ENCODE assay signal across 9 cellular contexts in the genomic region with DNA sequence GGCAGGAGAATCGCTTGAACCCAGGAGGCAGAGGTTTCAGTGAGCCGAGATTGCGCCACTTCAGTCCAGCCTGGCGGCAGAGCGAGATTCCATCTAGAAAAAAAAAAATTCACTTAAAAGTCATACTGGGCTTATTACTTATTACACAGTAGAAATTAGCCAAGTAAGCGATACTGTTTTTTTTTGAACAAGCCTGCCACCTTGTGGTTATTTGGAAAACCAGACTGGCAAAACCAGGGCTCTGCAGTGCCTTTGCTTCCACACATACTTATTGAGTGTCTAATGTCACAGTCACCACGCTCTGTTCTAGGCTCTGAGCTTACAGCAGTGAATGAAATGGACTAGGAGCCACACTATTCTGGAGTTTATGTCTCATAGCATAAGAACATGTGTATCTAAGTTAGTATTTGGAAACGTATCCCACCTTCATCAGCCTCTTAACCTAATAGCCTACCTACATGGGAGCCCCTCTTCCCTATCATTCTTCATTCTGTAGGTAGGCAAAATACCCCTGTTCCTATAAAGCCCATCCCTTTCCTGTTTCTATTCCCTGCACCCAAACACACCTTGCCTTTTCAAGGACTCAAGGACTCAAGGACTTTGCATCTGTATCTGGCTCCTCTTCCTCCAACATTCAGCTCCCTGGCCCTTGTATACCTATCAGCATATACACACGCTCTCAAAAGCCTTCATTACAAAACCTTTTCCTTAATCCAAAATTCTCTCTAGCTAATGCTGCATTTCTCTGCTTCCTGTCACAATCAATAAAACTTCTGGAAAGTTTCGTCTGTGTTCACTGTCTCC. TPM values are rescaled to one million over a fixed set of nuclear protein-coding genes. Genes with fewer than 3 reads are reported as not detected.
DNase-seq lines count a peak whose midpoint lies in the region; ATAC-seq and TF ChIP-seq lines count a peak whose summit lies in the region.
"Had no signal": no experiment of that assay in that cellular context is flagged by ENCODE, and none has a peak within 500 bp of the region (broad histone marks: within the 10 kb centered on the region; RNA-seq: fewer than 3 reads in every experiment).

No MANE protein-coding gene starts in this region.

- H3K27me3 ChIP-seq in DND-41 (ENCODE audit: insufficient read depth, low read length, poor library complexity), result no peaks in the 10 kb centered on the region
- no peaks in the 10 kb centered on the region for H3K27me3 ChIP-seq in OCI-LY1 (ENCODE audit: insufficient read depth, low read length)
- no peaks in the 10 kb centered on the region for H3K27me3 ChIP-seq in colonic mucosa
- H3K27me3 ChIP-seq in right lobe of liver, result no peaks in the 10 kb centered on the region
- no peaks in the 10 kb centered on the region for H3K27me3 ChIP-seq in CD8-positive, alpha-beta memory T cell (ENCODE audit: insufficient read depth, low read length, poor library complexity, severe bottlenecking)

- H3K27me3 Mint-ChIP-seq in CD8-positive, alpha-beta memory T cell, result peaks cover 0 to 7% of the 10 kb centered on the region in 2 donors

- no peaks in the 10 kb centered on the region for H3F3A ChIP-seq in OCI-LY1 (ENCODE audit: insufficient read depth, low read length)

- no peaks in the 10 kb centered on the region for H3K36me3 ChIP-seq in DND-41 (ENCODE audit: insufficient read depth, low read length)
- H3K36me3 ChIP-seq in OCI-LY1 (ENCODE audit: insufficient read depth, low read length), result no peaks in the 10 kb centered on the region
- no peaks in the 10 kb centered on the region for H3K36me3 ChIP-seq in colonic mucosa
- no peaks in the 10 kb centered on the region for H3K36me3 ChIP-seq in right lobe of liver
- H3K36me3 ChIP-seq in CD8-positive, alpha-beta memory T cell (ENCODE audit: insufficient read depth, low read length), result no peaks in the 10 kb centered on the region

- CTCF ChIA-PET in CD8-positive, alpha-beta memory T cell (lab: Charles Lee), result no interaction called here

- no peaks in the 10 kb centered on the region for H3K36me3 Mint-ChIP-seq in CD8-positive, alpha-beta memory T cell

- TF ChIP-seq CTCF in DND-41 (IDR thresholded peaks at IDR 0.05; ENCODE audit: borderline replicate concordance, extremely low read depth, low read length, poor library complexity, severe bottlenecking), result peak; percentile 72
- peak; percentile 64 for TF ChIP-seq CTCF in OCI-LY1 (IDR thresholded peaks at IDR 0.05; ENCODE audit: low read length)
- TF ChIP-seq CTCF in colonic mucosa (IDR thresholded peaks at IDR 0.05), result peak; percentile 69
- TF ChIP-seq CTCF in right lobe of liver (IDR thresholded peaks at IDR 0.05), result peak; percentile 45 to 78 (median 72)

- no peaks in the 10 kb centered on the region for H3K9me3 ChIP-seq in DND-41 (ENCODE audit: insufficient read depth, low read length, severe bottlenecking)
- H3K9me3 ChIP-seq in OCI-LY1 (ENCODE audit: low read length), result no peaks in the 10 kb centered on the region
- H3K9me3 ChIP-seq in colonic mucosa, result no peaks in the 10 kb centered on the region
- H3K9me3 ChIP-seq in right lobe of liver, result no peaks in the 10 kb centered on the region
- no peaks in the 10 kb centered on the region for H3K9me3 ChIP-seq in CD8-positive, alpha-beta memory T cell (ENCODE audit: low read length)

- H3K79me2 ChIP-seq in DND-41 (ENCODE audit: insufficient read depth, low read length), result no peaks in the 10 kb centered on the region
- no peaks in the 10 kb centered on the region for H3K79me2 ChIP-seq in OCI-LY1 (ENCODE audit: insufficient read depth, low read length)

- H2AFZ ChIP-seq in DND-41 (ENCODE audit: low read depth, low read length), result no peak overlapping the region
- no peak overlapping the region for H2AFZ ChIP-seq in OCI-LY1 (ENCODE audit: low read length)

- intact Hi-C loops in colonic mucosa (cut with DNase I), result loop anchor here (10.0 kb wide), 1 partner anchor 529 kb away; no protein-coding TSS in a partner anchor
- intact Hi-C loops in right lobe of liver (cut with DNase I), result no loop called here

- H3K9ac ChIP-seq in DND-41 (ENCODE audit: low read depth, low read length), result no peak overlapping the region
- no peak overlapping the region for H3K9ac ChIP-seq in OCI-LY1 (ENCODE audit: low read length)
- no peak overlapping the region for H3K9ac ChIP-seq in colonic mucosa (ENCODE audit: low read depth in 2 of 2, low read length in 2 of 2)

- H3K27ac Mint-ChIP-seq in CD8-positive, alpha-beta memory T cell, result no peak overlapping the region

- H3K4me2 ChIP-seq in DND-41 (ENCODE audit: insufficient read depth, low read length) (no peak overlapping the region), OCI-LY1 (ENCODE audit: low read length) (no peak overlapping the region)

- WGBS in right lobe of liver (ENCODE audit: insufficient coverage, low coverage, low lambda C conversion rate, missing lambda C conversion rate), result 20% methylated on average over 9 of the region's 10 CpGs

- DNase-seq in DND-41, result peak; percentile 16
- DNase-seq in KG1 (lab: John Stamatoyannopoulos, UW), result peak; percentile 21
- peak; percentile 35 for DNase-seq in colonic mucosa
- DNase-seq in right lobe of liver, result no peak
- no peak for DNase-seq in CD8-positive, alpha-beta memory T cell
- no peak for DNase-seq in activated CD4-positive, alpha-beta T cell treated with anti-CD3 and anti-CD28 coated beads, Interleukin-2, amount 50 U/mL, for 48 hours

- peaks cover 0 to 2% (median under 1%) of the 10 kb centered on the region in 5 donors for H3K9me3 Mint-ChIP-seq in CD8-positive, alpha-beta memory T cell

- TF ChIP-seq POLR2A in right lobe of liver (IDR thresholded peaks at IDR 0.05), result no peak

- POLR2A ChIA-PET in CD8-positive, alpha-beta memory T cell (lab: Charles Lee), result no interaction called here

- H3K4me3 ChIP-seq in DND-41 (ENCODE audit: low read depth in 1 of 2, low read length in 2 of 2) (no peak overlapping the region), OCI-LY1 (ENCODE audit: low read depth, low read length, poor library complexity, severe bottlenecking) (no peak overlapping the region), colonic mucosa (peak overlapping the region; percentile 1), right lobe of liver (no peak overlapping the region)
- H3K4me3 ChIP-seq in CD8-positive, alpha-beta memory T cell (ENCODE audit: low read length), result no peak overlapping the region

- H4K20me1 ChIP-seq in DND-41 (ENCODE audit: insufficient read depth, low read length), result no peaks in the 10 kb centered on the region
- no peaks in the 10 kb centered on the region for H4K20me1 ChIP-seq in OCI-LY1 (ENCODE audit: insufficient read depth, low read length)

- H3K9me2 ChIP-seq in OCI-LY1 (ENCODE audit: low read depth, low read length), result no peaks in the 10 kb centered on the region

- ATAC-seq in DND-41 (ENCODE audit: insufficient read depth, low read depth) (peak; percentile 74), GM21390 (IDR thresholded peaks at IDR 0.05; ENCODE audit: unreplicated experiment) (peak; percentile 87), right lobe of liver (peak; percentile 81 to 92 (median 89))

- H3K27ac ChIP-seq in DND-41 (ENCODE audit: low read length) (no peak overlapping the region), OCI-LY1 (ENCODE audit: low read depth, low read length, poor library complexity, severe bottlenecking) (no peak overlapping the region), colonic mucosa (no peak overlapping the region), right lobe of liver (no peak overlapping the region)
- H3K27ac ChIP-seq in CD8-positive, alpha-beta memory T cell (ENCODE audit: low read depth, low read length), result no peak overlapping the region

- no peaks in the 10 kb centered on the region for H3K4me1 ChIP-seq in DND-41 (ENCODE audit: insufficient read depth, low read length)
- H3K4me1 ChIP-seq in OCI-LY1 (ENCODE audit: insufficient read depth, low read length, severe bottlenecking), result no peaks in the 10 kb centered on the region
- H3K4me1 ChIP-seq in colonic mucosa, result no peaks in the 10 kb centered on the region
- no peaks in the 10 kb centered on the region for H3K4me1 ChIP-seq in right lobe of liver
- H3K4me1 ChIP-seq in CD8-positive, alpha-beta memory T cell (ENCODE audit: insufficient read depth, low read length), result no peaks in the 10 kb centered on the region

- H3K4me1 Mint-ChIP-seq in CD8-positive, alpha-beta memory T cell, result no peaks in the 10 kb centered on the region

- H3K4me3 Mint-ChIP-seq in CD8-positive, alpha-beta memory T cell, result no peak overlapping the region

RNA-seq across cellular contexts. Expression of a gene that starts 13.9 kb away (rescaled TPM):
- total RNA-seq in colonic mucosa (1 to 10 TPM; 4.2 to 5.5 TPM), right lobe of liver (10 to 100 TPM in 1 of 6 experiments, 1 to 10 TPM in 5; 2.6 to 11.2 (median 4.7) TPM)
- under 1 TPM; 0.28 to 0.49 TPM for total RNA-seq in CD8-positive, alpha-beta memory T cell
- polyA plus RNA-seq in CD8-positive, alpha-beta memory T cell, result not detected
- total RNA-seq: T-helper 2 cell treated with Interferon-gamma antibody and Interleukin-4, amounts not matched to agents 100 ng/mL and 5 ng/mL, for 36 hours had no signal

Comparison
In these comparisons a context has a peak if more than half of its experiments do, and no peak if none do; other contexts are left out.
1. DNase-seq: peak in DND-41 (single experiment), KG1 (single experiment) and colonic mucosa (single experiment); none in right lobe of liver (0 of 3), CD8-positive, alpha-beta memory T cell (0 of 5) and activated CD4-positive, alpha-beta T cell treated with anti-CD3 and anti-CD28 coated beads, Interleukin-2, amount 50 U/mL, for 48 hours (0 of 2).
2. Peak in every context shown above with its lines, with median percentiles within 50 percentile points of each other: ATAC-seq and CTCF ChIP-seq.